In genomic region chr19:18687740-18688465, GRCh38 we compare ENCODE assay signal across 1 cellular context.
TF ChIP-seq lines count a peak whose summit lies in the region.

No MANE protein-coding gene starts in this region.

TF ChIP-seq in K562, 482 proteins besides CTCF, POLR2A, EP300 and RAD21:
- TF ChIP-seq TCF7L2 (IDR thresholded peaks at IDR 0.05; ENCODE audit: low read depth, low read length) (no peak), ZBTB12 (CRISPR knock-in tag; IDR thresholded peaks at IDR 0.05) (no peak), BRD4 (IDR thresholded peaks at IDR 0.05) (no peak), RAD51 (IDR thresholded peaks at IDR 0.05; ENCODE audit: borderline replicate concordance, low read depth) (0 out of 2 replicates have a peak, but pooled peaks have one; percentile 19), NFE2 (IDR thresholded peaks at IDR 0.05; ENCODE audit: low read depth) (peak; percentile 85), TRIM24 (IDR thresholded peaks at IDR 0.05) (0 out of 4 replicates have a peak, but pooled peaks of 1 of the 2 experiments have one; percentile 15), CTBP1 (IDR thresholded peaks at IDR 0.05; ENCODE audit: borderline replicate concordance) (peak; percentile 66; the same call in 1 of the 2 replicates), MGA (IDR thresholded peaks at IDR 0.05) (peak; percentile 40; the same call in 1 of the 2 replicates), FOXJ2 (tag; IDR thresholded peaks at IDR 0.05) (no peak), E2F6 (IDR thresholded peaks at IDR 0.05; ENCODE audit: borderline replicate concordance in 1 of 2, extremely low read depth in 1 of 2, insufficient read depth in 1 of 2, insufficient read length in 1 of 2, low read depth in 1 of 2, low read length in 1 of 2, poor library complexity in 1 of 2, severe bottlenecking in 1 of 2) (peak in 1 of 2 experiments; percentile 14), BHLHE40 (IDR thresholded peaks at IDR 0.05; ENCODE audit: low read length) (peak; percentile 51; the same call in 1 of the 2 replicates), MAX (CRISPR knock-in tag; IDR thresholded peaks at IDR 0.05) (peak; percentile 62; the same call in 1 of the 2 replicates), C11orf30 (IDR thresholded peaks at IDR 0.05; ENCODE audit: low read depth) (peak; percentile 88), ZNF239 (CRISPR knock-in tag; IDR thresholded peaks at IDR 0.05) (peak; percentile 84), KDM1A (IDR thresholded peaks at IDR 0.05) (peak; percentile 12 to 14; a peak in 1 of 4 replicates), CC2D1A (IDR thresholded peaks at IDR 0.05) (0 out of 2 replicates have a peak, but pooled peaks have one; percentile 13), ZFP36 (IDR thresholded peaks at IDR 0.05; ENCODE audit: low read depth, low read length, partially characterized antibody) (peak; percentile 15), MNT (conservative IDR thresholded peaks at IDR 0.05) (peak; percentile 55 to 78), RFX7 (CRISPR knock-in tag; IDR thresholded peaks at IDR 0.05) (no peak), MEF2D (tag; conservative IDR thresholded peaks at IDR 0.05; ENCODE audit: low read depth) (no peak), MAFG (tag; conservative IDR thresholded peaks at IDR 0.05) (peak; percentile 92), MYC (IDR thresholded peaks at IDR 0.05; ENCODE audit: low read depth, low read length) (peak; percentile 75), MYC (CRISPR knock-in tag; IDR thresholded peaks at IDR 0.05; ENCODE audit: borderline replicate concordance, low read depth) (no peak), CBX1 (IDR thresholded peaks at IDR 0.05; ENCODE audit: low read depth) (no peak), CSDE1 (IDR thresholded peaks at IDR 0.05) (no peak), MAFF (IDR thresholded peaks at IDR 0.05; ENCODE audit: low read length) (peak; percentile 28; the same call in 1 of the 2 replicates), NKRF (IDR thresholded peaks at IDR 0.05; ENCODE audit: borderline replicate concordance) (peak; percentile 43; the same call in 1 of the 2 replicates), ZNF316 (IDR thresholded peaks at IDR 0.05) (peak; percentile 90), EP400 (IDR thresholded peaks at IDR 0.05) (peak; percentile 33; the same call in 1 of the 2 replicates), NONO (IDR thresholded peaks at IDR 0.05; ENCODE audit: low read depth in 2 of 2, low read length in 1 of 2) (no peak), VEZF1 (CRISPR knock-in tag; IDR thresholded peaks at IDR 0.05) (0 out of 2 replicates have a peak, but pooled peaks have one; percentile 16), SMARCA4 (IDR thresholded peaks at IDR 0.05) (peak; percentile 22; the same call in 1 of the 2 replicates), MAFK (IDR thresholded peaks at IDR 0.05; ENCODE audit: low read length) (peak; percentile 41; the same call in 1 of the 2 replicates), L3MBTL2 (IDR thresholded peaks at IDR 0.05) (peak; percentile 80), EGR1 (conservative IDR thresholded peaks at IDR 0.05) (0 out of 2 replicates have a peak, but pooled peaks have one; percentile 28)
